In genomic region chr1:229093258-229093540, GRCh38 we compare ENCODE assay signal across 11 cellular contexts.
DNase-seq lines count a peak whose midpoint lies in the region; ATAC-seq and TF ChIP-seq lines count a peak whose summit lies in the region.
"Had no signal": no experiment of that assay in that cellular context is flagged by ENCODE, and none has a peak within 500 bp of the region (broad histone marks: within the 10 kb centered on the region; RNA-seq: fewer than 3 reads in every experiment).

No MANE protein-coding gene starts in this region.

- H3K27me3 Mint-ChIP-seq in Caco-2 (ENCODE audit: insufficient read depth, unreplicated experiment): no peaks in the 10 kb centered on the region

- TF ChIP-seq CTCF in Caco-2 (IDR thresholded peaks at IDR 0.05; ENCODE audit: insufficient read depth in 1 of 2, low read depth in 1 of 2, low read length in 1 of 2, severe bottlenecking in 1 of 2, unreplicated experiment in 1 of 2) (no peak), VCaP (conservative IDR thresholded peaks at IDR 0.05) (no peak), stomach (IDR thresholded peaks at IDR 0.05) (no peak)

- POLR2A ChIA-PET in Caco-2 (lab: Charles Lee): no interaction called here

- TF ChIP-seq POLR2A in stomach (IDR thresholded peaks at IDR 0.05): no peak

- BruUV-seq in Caco-2 (replicated peaks; lab: Mats Ljungman, UMichigan): TSS peak; percentile 41

- peak overlapping the region; percentile 63 for H3K27ac ChIP-seq in VCaP
- H3K27ac ChIP-seq in layer of hippocampus (ENCODE audit: low read depth, low read length): peak overlapping the region; percentile 68
- H3K27ac ChIP-seq in stomach: peak overlapping the region; percentile 45 to 81 (median 69)

- H3K27me3 ChIP-seq in Caco-2 (replicated peaks; ENCODE audit: control insufficient read depth, insufficient read depth, low read length) (no peaks in the 10 kb centered on the region), layer of hippocampus (ENCODE audit: control insufficient read depth, insufficient read depth, low read length) (no peaks in the 10 kb centered on the region), stomach (no peaks in the 10 kb centered on the region)

- CTCF ChIA-PET in Caco-2 (lab: Charles Lee): no interaction called here

- no peak overlapping the region for H3K4me3 ChIP-seq in Caco-2 (ENCODE audit: low read depth, low read length)
- H3K4me3 ChIP-seq in stomach: no peak overlapping the region

- H3K4me1 Mint-ChIP-seq in Caco-2 (ENCODE audit: low read depth, unreplicated experiment): peaks cover 50% of the 10 kb centered on the region

- intact Hi-C loops in Caco-2 (cut with micrococcal nuclease; ENCODE audit: unreplicated experiment): loop anchor here (10.0 kb wide), 3 partner anchors 132 to 358 kb away; partner anchors contain the start of gene RHOU
- intact Hi-C loops in stomach (cut with DNase I; ENCODE audit: low total_unique reads): no loop called here

- peak overlapping the region; percentile 75 for H3K27ac Mint-ChIP-seq in Caco-2 (ENCODE audit: unreplicated experiment)

- H3K4me1 ChIP-seq in Caco-2 (peaks cover 30% of the 10 kb centered on the region), stomach (peaks cover 16 to 37% (median 29%) of the 10 kb centered on the region in 4 donors)

- ATAC-seq in HG03354 (IDR thresholded peaks at IDR 0.05; ENCODE audit: poor library complexity, severe bottlenecking, unreplicated experiment): no peak

- no peak for DNase-seq in Caco-2
- DNase-seq in stomach: no peak
- no peak for DNase-seq in NCI-H146 treated with DMSO at 0.1 percent for 48 hours (lab: John Stamatoyannopoulos, UW; ENCODE audit: unreplicated experiment)
- DNase-seq in NCI-H526 (lab: John Stamatoyannopoulos, UW): no peak
- no peak for DNase-seq in nucleus accumbens (lab: John Stamatoyannopoulos, UW)
- DNase-seq: activated effector memory CD4-positive, alpha-beta T cell treated with anti-CD3 and anti-CD28 coated beads, Interleukin-2, amount 50 U/mL, for 16 hours; mesenchymal stem cell; NCI-H1694 treated with DMSO at 0.1 percent for 48 hours had no signal

- peaks cover 7% of the 10 kb centered on the region for H3K36me3 Mint-ChIP-seq in Caco-2 (ENCODE audit: insufficient read depth, unreplicated experiment)

- no peaks in the 10 kb centered on the region for H3K36me3 ChIP-seq in Caco-2 (ENCODE audit: control insufficient read depth, insufficient read depth, low read length)
- H3K36me3 ChIP-seq in stomach: no peaks in the 10 kb centered on the region

- peak overlapping the region; percentile 49 for H3K4me3 Mint-ChIP-seq in Caco-2 (ENCODE audit: unreplicated experiment)

- H3K9me3 Mint-ChIP-seq in Caco-2 (ENCODE audit: unreplicated experiment): no peaks in the 10 kb centered on the region

- no peak for TF ChIP-seq EP300 in stomach (IDR thresholded peaks at IDR 0.05)

- H3K9me3 ChIP-seq in Caco-2 (peaks cover 10% of the 10 kb centered on the region), stomach (no peaks in the 10 kb centered on the region)

- WGBS in stomach, 5 donors: 80 to 90% (median 85%) methylated on average over 2 of the region's 2 CpGs
